Comparison of ENCODE assay signal across 1 cellular context in the genomic region with DNA sequence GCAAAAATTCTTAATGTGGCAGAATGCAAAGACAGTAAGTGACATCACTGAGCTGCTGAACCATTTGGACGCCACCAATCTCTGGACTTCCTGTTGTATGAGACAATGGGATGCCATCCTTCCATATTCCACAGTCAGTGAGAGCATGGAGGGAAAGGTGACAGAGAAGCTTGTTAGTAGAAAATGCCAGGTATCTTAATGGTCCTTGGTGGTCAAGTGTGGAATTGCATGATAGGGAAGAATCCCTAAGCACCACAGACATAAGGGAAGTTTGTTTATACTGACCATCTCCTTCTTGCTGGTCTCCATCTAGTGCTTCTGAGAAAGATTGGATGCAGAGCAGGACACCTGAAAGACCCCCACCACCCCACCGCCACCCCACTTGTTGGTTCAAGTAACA.
TF ChIP-seq lines count a peak whose summit lies in the region.

No MANE protein-coding gene starts in this region.

TF ChIP-seq in K562, 482 proteins besides CTCF, POLR2A, EP300 and RAD21:
- TF ChIP-seq FOXP1 (CRISPR knock-in tag; IDR thresholded peaks at IDR 0.05): no peak
- TF ChIP-seq, protein P1, sequence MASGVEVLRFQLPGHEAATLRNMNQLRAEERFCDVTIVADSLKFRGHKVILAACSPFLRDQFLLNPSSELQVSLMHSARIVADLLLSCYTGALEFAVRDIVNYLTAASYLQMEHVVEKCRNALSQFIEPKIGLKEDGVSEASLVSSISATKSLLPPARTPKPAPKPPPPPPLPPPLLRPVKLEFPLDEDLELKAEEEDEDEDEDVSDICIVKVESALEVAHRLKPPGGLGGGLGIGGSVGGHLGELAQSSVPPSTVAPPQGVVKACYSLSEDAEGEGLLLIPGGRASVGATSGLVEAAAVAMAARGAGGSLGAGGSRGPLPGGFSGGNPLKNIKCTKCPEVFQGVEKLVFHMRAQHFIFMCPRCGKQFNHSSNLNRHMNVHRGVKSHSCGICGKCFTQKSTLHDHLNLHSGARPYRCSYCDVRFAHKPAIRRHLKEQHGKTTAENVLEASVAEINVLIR (CRISPR knock-in tag; IDR thresholded peaks at IDR 0.05): no peak
- TF ChIP-seq SMAD3 (CRISPR knock-in tag; conservative IDR thresholded peaks at IDR 0.05): no peak
- TF ChIP-seq ILK (tag; IDR thresholded peaks at IDR 0.05; ENCODE audit: borderline replicate concordance, low read depth): no peak
- TF ChIP-seq SOX6 (IDR thresholded peaks at IDR 0.05): no peak
- TF ChIP-seq, protein P2, sequence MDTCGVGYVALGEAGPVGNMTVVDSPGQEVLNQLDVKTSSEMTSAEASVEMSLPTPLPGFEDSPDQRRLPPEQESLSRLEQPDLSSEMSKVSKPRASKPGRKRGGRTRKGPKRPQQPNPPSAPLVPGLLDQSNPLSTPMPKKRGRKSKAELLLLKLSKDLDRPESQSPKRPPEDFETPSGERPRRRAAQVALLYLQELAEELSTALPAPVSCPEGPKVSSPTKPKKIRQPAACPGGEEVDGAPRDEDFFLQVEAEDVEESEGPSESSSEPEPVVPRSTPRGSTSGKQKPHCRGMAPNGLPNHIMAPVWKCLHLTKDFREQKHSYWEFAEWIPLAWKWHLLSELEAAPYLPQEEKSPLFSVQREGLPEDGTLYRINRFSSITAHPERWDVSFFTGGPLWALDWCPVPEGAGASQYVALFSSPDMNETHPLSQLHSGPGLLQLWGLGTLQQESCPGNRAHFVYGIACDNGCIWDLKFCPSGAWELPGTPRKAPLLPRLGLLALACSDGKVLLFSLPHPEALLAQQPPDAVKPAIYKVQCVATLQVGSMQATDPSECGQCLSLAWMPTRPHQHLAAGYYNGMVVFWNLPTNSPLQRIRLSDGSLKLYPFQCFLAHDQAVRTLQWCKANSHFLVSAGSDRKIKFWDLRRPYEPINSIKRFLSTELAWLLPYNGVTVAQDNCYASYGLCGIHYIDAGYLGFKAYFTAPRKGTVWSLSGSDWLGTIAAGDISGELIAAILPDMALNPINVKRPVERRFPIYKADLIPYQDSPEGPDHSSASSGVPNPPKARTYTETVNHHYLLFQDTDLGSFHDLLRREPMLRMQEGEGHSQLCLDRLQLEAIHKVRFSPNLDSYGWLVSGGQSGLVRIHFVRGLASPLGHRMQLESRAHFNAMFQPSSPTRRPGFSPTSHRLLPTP (IDR thresholded peaks at IDR 0.05; ENCODE audit: borderline replicate concordance, extremely low read depth, insufficient read length): no peak
- TF ChIP-seq SRSF9 (IDR thresholded peaks at IDR 0.05; ENCODE audit: borderline replicate concordance, low read depth, low read length): no peak
- no peak for TF ChIP-seq HNRNPH1 (optimal IDR thresholded peaks at IDR 0.05; ENCODE audit: low read depth, low read length)
- no peak for TF ChIP-seq POLR2B (IDR thresholded peaks at IDR 0.05; ENCODE audit: low read depth, partially characterized antibody)
